ENCODE assay signal across 17 cellular contexts in the genomic region with DNA sequence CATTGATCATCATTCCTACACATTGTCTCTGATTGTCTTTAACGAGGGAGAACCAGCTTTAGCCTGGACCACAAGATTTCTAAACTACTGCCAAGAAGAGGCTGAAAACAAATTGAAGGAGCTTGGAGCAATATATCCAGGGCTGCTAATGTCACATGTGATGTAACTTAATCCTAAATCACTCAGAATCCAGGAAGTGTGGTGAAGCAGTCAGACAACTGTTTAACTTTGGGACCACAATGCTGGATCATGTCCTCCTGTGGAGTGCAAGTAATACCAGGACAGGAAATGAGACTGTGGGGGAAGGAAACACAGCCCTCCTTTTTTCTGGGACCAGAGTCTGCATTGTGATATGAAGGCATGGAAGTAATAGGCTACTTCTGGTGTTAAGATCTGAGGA.
DNase-seq lines count a peak whose midpoint lies in the region; ATAC-seq, FAIRE-seq and TF ChIP-seq lines count a peak whose summit lies in the region.
"Had no signal": no experiment of that assay in that cellular context is flagged by ENCODE, and none has a peak within 500 bp of the region (broad histone marks: within the 10 kb centered on the region; RNA-seq: fewer than 3 reads in every experiment).

No MANE protein-coding gene starts in this region.

- WGBS in hepatocyte (ENCODE audit: low lambda C conversion rate, missing lambda C conversion rate) = 53% methylated on average over 1 of the region's 1 CpG
- WGBS in right cardiac atrium = 35% methylated on average over 1 of the region's 1 CpG

- POLR2A ChIA-PET in A673 (lab: Charles Lee; ENCODE audit: low non-redundant PET) (no interaction called here), HEK293T (lab: Yijun Ruan, JAX) (no interaction called here)

- no peak overlapping the region for H3K9ac ChIP-seq in astrocyte (ENCODE audit: low read length)

- intact Hi-C loops in A673 (cut with micrococcal nuclease; ENCODE audit: unreplicated experiment) = no loop called here
- intact Hi-C loops in right cardiac atrium (cut with DNase I) = no loop called here

- H3K27ac ChIP-seq in A673 (ENCODE audit: low read depth, low read length, poor library complexity, severe bottlenecking) = no peak overlapping the region
- no peak overlapping the region for H3K27ac ChIP-seq in astrocyte (ENCODE audit: low read depth, low read length)
- H3K27ac ChIP-seq in hepatocyte = peak overlapping the region; percentile 66
- no peak overlapping the region for H3K27ac ChIP-seq in right cardiac atrium (ENCODE audit: low read length)

- H3K79me2 ChIP-seq in astrocyte (ENCODE audit: insufficient read depth, low read length) (no peaks in the 10 kb centered on the region), hepatocyte (no peaks in the 10 kb centered on the region)

- no peak for FAIRE-seq in astrocyte (lab: Jason Lieb, UNC)
- FAIRE-seq: GM18507, keratinocyte had no signal

- CTCF ChIA-PET in A673 (lab: Charles Lee) (interaction anchor here (0.6 kb wide), 1 partner anchor 836 kb away, joined by 5 read pairs; no protein-coding TSS in a partner anchor), HEK293T (lab: Yijun Ruan, JAX) (no interaction called here)

- ATAC-seq in right cardiac atrium (no peak), HG03521 (IDR thresholded peaks at IDR 0.05; ENCODE audit: unreplicated experiment) (no peak)
- ATAC-seq: naive thymus-derived CD8-positive, alpha-beta T cell had no signal

- no peak overlapping the region for H3K4me3 ChIP-seq in A673 (ENCODE audit: low read depth, low read length, poor library complexity, severe bottlenecking)
- H3K4me3 ChIP-seq in astrocyte (ENCODE audit: insufficient read depth, low read depth, low read length) = no peak overlapping the region
- no peak overlapping the region for H3K4me3 ChIP-seq in hepatocyte
- no peak overlapping the region for H3K4me3 ChIP-seq in right cardiac atrium (ENCODE audit: low read length)
- H3K4me3 ChIP-seq: skin epidermis, thyroid gland had no signal

- H3K4me2 ChIP-seq in astrocyte (ENCODE audit: low read length) = no peak overlapping the region
- H3K4me2 ChIP-seq in hepatocyte = no peak overlapping the region

- no peaks in the 10 kb centered on the region for H3K9me2 ChIP-seq in hepatocyte (replicated peaks; ENCODE audit: insufficient read depth)

- H3K9me3 ChIP-seq in A673 (ENCODE audit: low read depth, low read length, poor library complexity, severe bottlenecking) (peaks cover 13% of the 10 kb centered on the region), astrocyte (ENCODE audit: insufficient read depth, low read depth, low read length) (peaks cover 4% of the 10 kb centered on the region), hepatocyte (ENCODE audit: low read depth) (no peaks in the 10 kb centered on the region), right cardiac atrium (ENCODE audit: control insufficient read depth, low read length) (no peaks in the 10 kb centered on the region)
- H3K9me3 ChIP-seq: thyroid gland had no signal

- peaks cover 3% of the 10 kb centered on the region for H3K36me3 Mint-ChIP-seq in astrocyte (ENCODE audit: low read depth, unreplicated experiment)

- H3K4me3 Mint-ChIP-seq in astrocyte (ENCODE audit: unreplicated experiment) = no peak overlapping the region
- H3K4me3 Mint-ChIP-seq: naive thymus-derived CD8-positive, alpha-beta T cell had no signal

- H3K4me1 Mint-ChIP-seq in astrocyte (ENCODE audit: low read depth, unreplicated experiment) = peaks cover 20% of the 10 kb centered on the region
- H3K4me1 Mint-ChIP-seq: naive thymus-derived CD8-positive, alpha-beta T cell had no signal

- BruUV-seq in A673 (replicated peaks; lab: Mats Ljungman, UMichigan) = no TSS peak

- H3K4me1 ChIP-seq in A673 (ENCODE audit: insufficient read depth, low read length, poor library complexity, severe bottlenecking) (no peaks in the 10 kb centered on the region), astrocyte (ENCODE audit: insufficient read depth, low read length) (no peaks in the 10 kb centered on the region), hepatocyte (ENCODE audit: insufficient read depth) (no peaks in the 10 kb centered on the region), right cardiac atrium (ENCODE audit: control insufficient read depth, insufficient read depth, low read length) (no peaks in the 10 kb centered on the region)

- peaks cover 11% of the 10 kb centered on the region for H3K9me3 Mint-ChIP-seq in astrocyte (ENCODE audit: unreplicated experiment)

- no peaks in the 10 kb centered on the region for H3K27me3 ChIP-seq in A673 (replicated peaks; ENCODE audit: insufficient read depth, low read depth, low read length, poor library complexity)
- H3K27me3 ChIP-seq in astrocyte (ENCODE audit: insufficient read depth, low read length) = no peaks in the 10 kb centered on the region
- no peaks in the 10 kb centered on the region for H3K27me3 ChIP-seq in hepatocyte
- H3K27me3 ChIP-seq in right cardiac atrium (ENCODE audit: control insufficient read depth, insufficient read depth) = no peaks in the 10 kb centered on the region
- H3K27me3 ChIP-seq: thyroid gland had no signal

- in situ Hi-C loops in KBM-7 (cut with MboI; ENCODE audit: low pct_unique_long_range_greater_than_20kb, low sequenced_read_pairs) = loop anchor here (25.0 kb wide), 1 partner anchor 769 kb away; no protein-coding TSS in a partner anchor
- in situ Hi-C loops in GM13976 (cut with MboI; ENCODE audit: low sequenced_read_pairs, unreplicated experiment) = loop anchor here (25.0 kb wide), 1 partner anchor 769 kb away; no protein-coding TSS in a partner anchor

- no peak overlapping the region for H3K27ac Mint-ChIP-seq in astrocyte (ENCODE audit: unreplicated experiment)

- DNase-seq in A673 (ENCODE audit: low spot score) = peak; percentile 25
- peak; percentile 4 for DNase-seq in KBM-7
- DNase-seq in astrocyte (ENCODE audit: low read depth) = peak; percentile 59
- DNase-seq in hepatocyte (ENCODE audit: low spot score) = no peak
- DNase-seq in HEK293T (ENCODE audit: extremely low spot score) = no peak
- no peak for DNase-seq in right cardiac atrium
- no peak for DNase-seq in GM13976 (ENCODE audit: low spot score)
- DNase-seq: ACHN; activated CD4-positive, CD25-positive, alpha-beta regulatory T cell; aorta; naive thymus-derived CD8-positive, alpha-beta T cell; NCI-H510A treated with DMSO at 0.1 percent for 48 hours had no signal

- peak overlapping the region; percentile 8 for H2AFZ ChIP-seq in astrocyte (ENCODE audit: low read depth, low read length)
- H2AFZ ChIP-seq in hepatocyte = no peak overlapping the region

- no peak for TF ChIP-seq CTCF in A673 (conservative IDR thresholded peaks at IDR 0.05; ENCODE audit: low read depth, low read length)
- TF ChIP-seq CTCF in astrocyte (IDR thresholded peaks at IDR 0.05; ENCODE audit: insufficient read depth, low read depth, low read length) = no peak
- TF ChIP-seq CTCF in hepatocyte (IDR thresholded peaks at IDR 0.05; ENCODE audit: poor library complexity) = no peak
- no peak for TF ChIP-seq CTCF in GM13976 (IDR thresholded peaks at IDR 0.05; ENCODE audit: borderline replicate concordance, control extremely low read depth, extremely low read depth, insufficient read depth, missing control alignments)

- H4K20me1 ChIP-seq in astrocyte (ENCODE audit: insufficient read depth, low read length) (no peaks in the 10 kb centered on the region), hepatocyte (ENCODE audit: insufficient read depth, poor library complexity, severe bottlenecking) (no peaks in the 10 kb centered on the region)

- H3K27me3 Mint-ChIP-seq in astrocyte (ENCODE audit: low read depth, unreplicated experiment) = no peaks in the 10 kb centered on the region

- H3K36me3 ChIP-seq in A673 (ENCODE audit: insufficient read depth, low read length, poor library complexity, severe bottlenecking) (no peaks in the 10 kb centered on the region), astrocyte (ENCODE audit: insufficient read depth, low read length) (no peaks in the 10 kb centered on the region), hepatocyte (replicated peaks; ENCODE audit: insufficient read depth, low read depth) (no peaks in the 10 kb centered on the region)
- H3K36me3 ChIP-seq: thyroid gland had no signal

TF ChIP-seq in HEK293T, 16 proteins besides CTCF, POLR2A, EP300 and RAD21:
- no peak for TF ChIP-seq LEF1 (IDR thresholded peaks at IDR 0.05; ENCODE audit: borderline replicate concordance)
- TF ChIP-seq HDGF (IDR thresholded peaks at IDR 0.05; ENCODE audit: borderline replicate concordance) = no peak
- TF ChIP-seq ARNT (IDR thresholded peaks at IDR 0.05) = no peak
- no peak for TF ChIP-seq FOXA1 (IDR thresholded peaks at IDR 0.05)
- TF ChIP-seq FOXM1 (IDR thresholded peaks at IDR 0.05; ENCODE audit: borderline replicate concordance) = no peak
- TF ChIP-seq SP1 (IDR thresholded peaks at IDR 0.05) = no peak
- no peak for TF ChIP-seq BHLHE40 (IDR thresholded peaks at IDR 0.05; ENCODE audit: borderline replicate concordance)
- TF ChIP-seq NFRKB (IDR thresholded peaks at IDR 0.05) = no peak
- TF ChIP-seq SUZ12 (IDR thresholded peaks at IDR 0.05) = no peak
- no peak for TF ChIP-seq ZNF384 (IDR thresholded peaks at IDR 0.05)

Comparison
In these comparisons a context has a peak if more than half of its experiments do, and no peak if none do; other contexts are left out.
1. DNase-seq: peak in A673 (single experiment), KBM-7 (single experiment) and astrocyte (single experiment); none in hepatocyte (single experiment), HEK293T (single experiment), right cardiac atrium (0 of 3) and GM13976 (single experiment).